Comparison of ENCODE assay signal across 8 cellular contexts in the genomic region with DNA sequence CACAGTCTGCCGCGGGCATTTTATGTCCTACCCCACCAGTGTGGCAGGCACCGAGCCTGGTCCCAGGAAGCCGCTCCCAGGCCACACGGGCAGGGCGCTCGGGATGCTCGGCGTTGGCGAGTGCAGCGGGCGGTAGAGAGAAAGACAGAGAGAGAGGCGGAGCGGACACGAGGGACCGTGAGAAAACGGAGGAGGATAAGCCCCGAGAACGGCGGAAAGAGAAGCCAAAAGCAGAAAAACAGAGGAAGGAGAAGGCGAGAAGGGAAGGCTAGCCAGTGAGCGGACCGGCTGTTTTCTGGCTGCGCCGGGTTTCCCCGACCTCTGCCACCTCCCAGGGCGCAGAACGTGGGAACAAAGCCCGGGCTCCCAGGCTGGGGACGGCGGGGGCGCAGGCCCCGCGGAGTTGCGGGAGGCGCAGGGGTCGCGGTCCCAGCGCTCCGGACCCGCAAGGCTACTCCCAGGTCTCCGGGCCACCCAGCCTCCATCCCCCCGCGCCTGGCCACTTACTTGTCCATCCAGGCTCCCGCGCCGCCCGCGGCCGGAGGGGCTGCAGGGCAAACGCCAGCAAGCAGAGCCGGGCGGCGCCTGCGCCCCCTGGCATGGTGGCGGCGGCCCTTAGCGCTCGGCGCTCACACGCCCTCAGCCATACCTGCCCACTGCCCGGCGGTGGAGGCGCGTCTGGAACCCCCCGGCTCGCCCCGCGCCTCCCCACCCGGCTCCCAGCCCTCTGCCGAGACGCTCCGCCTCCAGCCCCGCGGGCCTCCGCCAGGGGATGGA. TPM values are rescaled to one million over a fixed set of nuclear protein-coding genes. Genes with fewer than 3 reads are reported as not detected.
A peak's percentile ranks its signal among the peaks of the same experiment; 100 is the strongest.
DNase-seq lines count a peak whose midpoint lies in the region; ATAC-seq, FAIRE-seq and TF ChIP-seq lines count a peak whose summit lies in the region.

A gene with protein sequence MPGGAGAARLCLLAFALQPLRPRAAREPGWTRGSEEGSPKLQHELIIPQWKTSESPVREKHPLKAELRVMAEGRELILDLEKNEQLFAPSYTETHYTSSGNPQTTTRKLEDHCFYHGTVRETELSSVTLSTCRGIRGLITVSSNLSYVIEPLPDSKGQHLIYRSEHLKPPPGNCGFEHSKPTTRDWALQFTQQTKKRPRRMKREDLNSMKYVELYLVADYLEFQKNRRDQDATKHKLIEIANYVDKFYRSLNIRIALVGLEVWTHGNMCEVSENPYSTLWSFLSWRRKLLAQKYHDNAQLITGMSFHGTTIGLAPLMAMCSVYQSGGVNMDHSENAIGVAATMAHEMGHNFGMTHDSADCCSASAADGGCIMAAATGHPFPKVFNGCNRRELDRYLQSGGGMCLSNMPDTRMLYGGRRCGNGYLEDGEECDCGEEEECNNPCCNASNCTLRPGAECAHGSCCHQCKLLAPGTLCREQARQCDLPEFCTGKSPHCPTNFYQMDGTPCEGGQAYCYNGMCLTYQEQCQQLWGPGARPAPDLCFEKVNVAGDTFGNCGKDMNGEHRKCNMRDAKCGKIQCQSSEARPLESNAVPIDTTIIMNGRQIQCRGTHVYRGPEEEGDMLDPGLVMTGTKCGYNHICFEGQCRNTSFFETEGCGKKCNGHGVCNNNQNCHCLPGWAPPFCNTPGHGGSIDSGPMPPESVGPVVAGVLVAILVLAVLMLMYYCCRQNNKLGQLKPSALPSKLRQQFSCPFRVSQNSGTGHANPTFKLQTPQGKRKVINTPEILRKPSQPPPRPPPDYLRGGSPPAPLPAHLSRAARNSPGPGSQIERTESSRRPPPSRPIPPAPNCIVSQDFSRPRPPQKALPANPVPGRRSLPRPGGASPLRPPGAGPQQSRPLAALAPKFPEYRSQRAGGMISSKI (minus strand): TSS at position 680 of the 777 bp plus-strand sequence. CDS start 79 bp downstream, at position 601.

- H3K23ac ChIP-seq in neuronal stem cell (ENCODE audit: low read depth, low read length, poor library complexity), result peak within 1 kb of the TSS; percentile 92

- no peak within 1 kb of the TSS for H4K8ac ChIP-seq in neuronal stem cell (ENCODE audit: low read depth, low read length)

- peaks cover 3% of the 10 kb centered on the region for H3K36me3 ChIP-seq in OCI-LY3 (replicated peaks; ENCODE audit: low read depth, low read length)
- H3K36me3 ChIP-seq in neuronal stem cell (replicated peaks in 1 of 2; ENCODE audit: control insufficient read depth in 2 of 2, insufficient read depth in 2 of 2, low read length in 2 of 2), result no peaks in the 10 kb centered on the region

- H3K9me3 ChIP-seq in OCI-LY3 (ENCODE audit: insufficient read depth, low read length), result no peaks in the 10 kb centered on the region
- H3K9me3 ChIP-seq in neuronal stem cell (replicated peaks in 1 of 2; ENCODE audit: control insufficient read depth in 2 of 2, insufficient read depth in 1 of 2, low read depth in 1 of 2, low read length in 2 of 2), result no peaks in the 10 kb centered on the region

- ATAC-seq in activated T-helper 17 cell treated with anti-CD3 and anti-CD28 coated beads, Interleukin-2, amount 50 U/mL, for 72 hours (replicated peaks), result peak; percentile 61
- no peak for ATAC-seq in GM21423 (IDR thresholded peaks at IDR 0.05; ENCODE audit: unreplicated experiment)

- H3K4me2 ChIP-seq in OCI-LY3 (ENCODE audit: low read length) (peak within 1 kb of the TSS; percentile 98), neuronal stem cell (ENCODE audit: insufficient read depth, low read length, poor library complexity, severe bottlenecking) (peak within 1 kb of the TSS; percentile 87)

- no TSS peak for BruUV-seq in Calu3 (replicated peaks; lab: Mats Ljungman, UMichigan)

- peak within 1 kb of the TSS; percentile 79 for H2BK5ac ChIP-seq in neuronal stem cell (ENCODE audit: low read length)

- peak within 1 kb of the TSS; percentile 83 for H3K9ac ChIP-seq in OCI-LY3 (ENCODE audit: low read length)
- H3K9ac ChIP-seq in neuronal stem cell (ENCODE audit: low read depth, low read length, poor library complexity), result peak within 1 kb of the TSS; percentile 82

- no peaks in the 10 kb centered on the region for H3K27me3 Mint-ChIP-seq in Calu3 (ENCODE audit: unreplicated experiment)
- H3K27me3 Mint-ChIP-seq in activated T-helper 17 cell treated with anti-CD3 and anti-CD28 coated beads, Interleukin-2, amount 50 U/mL, for 72 hours, result no peaks in the 10 kb centered on the region

- TF ChIP-seq CTCF in Calu3 (IDR thresholded peaks at IDR 0.05; ENCODE audit: unreplicated experiment) (no peak), OCI-LY3 (IDR thresholded peaks at IDR 0.05; ENCODE audit: low read depth, low read length) (no peak)

- no peak within 1 kb of the TSS for H4K91ac ChIP-seq in neuronal stem cell (ENCODE audit: low read depth, low read length, poor library complexity)

- peaks cover 45% of the 10 kb centered on the region for H3K4me1 ChIP-seq in OCI-LY3 (ENCODE audit: low read length)
- H3K4me1 ChIP-seq in neuronal stem cell (ENCODE audit: control insufficient read depth in 2 of 2, insufficient read depth in 1 of 2, low read depth in 1 of 2, low read length in 2 of 2), result peaks cover 0 to 15% of the 10 kb centered on the region in 2 donors

- peaks cover 28% of the 10 kb centered on the region for H3K36me3 Mint-ChIP-seq in Calu3 (ENCODE audit: insufficient read depth, unreplicated experiment)
- peaks cover 45% of the 10 kb centered on the region for H3K36me3 Mint-ChIP-seq in activated T-helper 17 cell treated with anti-CD3 and anti-CD28 coated beads, Interleukin-2, amount 50 U/mL, for 72 hours (ENCODE audit: low read depth)

- no peaks in the 10 kb centered on the region for H3K9me3 Mint-ChIP-seq in Calu3 (ENCODE audit: low read depth, unreplicated experiment)
- H3K9me3 Mint-ChIP-seq in activated T-helper 17 cell treated with anti-CD3 and anti-CD28 coated beads, Interleukin-2, amount 50 U/mL, for 72 hours, result no peaks in the 10 kb centered on the region

- FAIRE-seq in frontal cortex (lab: Jason Lieb, UNC), result no peak

- H3K4me3 ChIP-seq in OCI-LY3 (ENCODE audit: low read length) (peak within 1 kb of the TSS; percentile 99), neuronal stem cell (ENCODE audit: low read length in 2 of 2) (peak within 1 kb of the TSS; percentile 67 to 98)

- peak within 1 kb of the TSS; percentile 58; the same call in 1 of the 2 replicates for H2AFZ ChIP-seq in OCI-LY3 (ENCODE audit: low read depth, low read length)
- peak within 1 kb of the TSS; percentile 98 for H2AFZ ChIP-seq in neuronal stem cell (ENCODE audit: low read length)

- peak within 1 kb of the TSS; percentile 93 for H2BK15ac ChIP-seq in neuronal stem cell (ENCODE audit: low read length)

- H3K4ac ChIP-seq in neuronal stem cell (ENCODE audit: low read length), result no peak within 1 kb of the TSS

- H3K79me1 ChIP-seq in neuronal stem cell (ENCODE audit: low read depth, low read length), result peaks cover 5% of the 10 kb centered on the region

- peaks cover 7% of the 10 kb centered on the region; the same call in 1 of the 2 replicates for H4K20me1 ChIP-seq in OCI-LY3 (ENCODE audit: insufficient read depth, low read length)

- H3K27ac Mint-ChIP-seq in Calu3 (ENCODE audit: unreplicated experiment), result peak within 1 kb of the TSS; percentile 30
- peak within 1 kb of the TSS; percentile 94 for H3K27ac Mint-ChIP-seq in activated T-helper 17 cell treated with anti-CD3 and anti-CD28 coated beads, Interleukin-2, amount 50 U/mL, for 72 hours

- H2AK5ac ChIP-seq in neuronal stem cell (ENCODE audit: low read depth, low read length), result peak within 1 kb of the TSS; percentile 51

- DNase-seq in Calu3, result peak; percentile 56
- DNase-seq in HCEC 1CT, result peak; percentile 50
- peak; percentile 50 to 63 for DNase-seq in frontal cortex (ENCODE audit: low spot score in 2 of 2)
- DNase-seq in neuronal stem cell (ENCODE audit: low spot score), result peak; percentile 69
- DNase-seq in SKM-1 (lab: John Stamatoyannopoulos, UW; ENCODE audit: unreplicated experiment), result no peak

- CTCF ChIA-PET in Calu3 (lab: Charles Lee), result no interaction called here

- peaks cover 49% of the 10 kb centered on the region for H3K79me2 ChIP-seq in OCI-LY3 (ENCODE audit: low read length)

- WGBS in neuronal stem cell (ENCODE audit: extremely low coverage in 2 of 2, insufficient read length in 2 of 2, insufficient replicate concordance in 1 of 2), 2 donors, result no CpG with 5 or more reads among the region's 76 CpGs

- intact Hi-C loops in Calu3 (cut with micrococcal nuclease; ENCODE audit: unreplicated experiment), result no loop called here

- peak within 1 kb of the TSS; percentile 49 for H3K14ac ChIP-seq in neuronal stem cell (ENCODE audit: low read length)

- H3K4me3 Mint-ChIP-seq in Calu3 (ENCODE audit: low read depth, unreplicated experiment), result peak within 1 kb of the TSS; percentile 76
- peak within 1 kb of the TSS; percentile 80 for H3K4me3 Mint-ChIP-seq in activated T-helper 17 cell treated with anti-CD3 and anti-CD28 coated beads, Interleukin-2, amount 50 U/mL, for 72 hours

- no peak within 1 kb of the TSS for H2BK12ac ChIP-seq in neuronal stem cell (ENCODE audit: low read length)

- no peaks in the 10 kb centered on the region for H3K27me3 ChIP-seq in OCI-LY3 (ENCODE audit: low read depth, low read length)
- peaks cover 0 to 34% (median 0%) of the 10 kb centered on the region in 3 experiments for H3K27me3 ChIP-seq in neuronal stem cell (ENCODE audit: control insufficient read depth in 3 of 3, insufficient read depth in 3 of 3, low read depth in 1 of 3, low read length in 3 of 3)

- no peak within 1 kb of the TSS for H2BK120ac ChIP-seq in neuronal stem cell (ENCODE audit: low read depth, low read length)

- peaks cover 8% of the 10 kb centered on the region for H3K4me1 Mint-ChIP-seq in Calu3 (ENCODE audit: low read depth, unreplicated experiment)
- peaks cover 34% of the 10 kb centered on the region for H3K4me1 Mint-ChIP-seq in activated T-helper 17 cell treated with anti-CD3 and anti-CD28 coated beads, Interleukin-2, amount 50 U/mL, for 72 hours

- peak within 1 kb of the TSS; percentile 99 for H3K27ac ChIP-seq in OCI-LY3 (ENCODE audit: low read length)
- H3K27ac ChIP-seq in neuronal stem cell (replicated peaks; ENCODE audit: low read length), result peak within 1 kb of the TSS; percentile 54

- H3K18ac ChIP-seq in neuronal stem cell (ENCODE audit: low read length), result peak within 1 kb of the TSS; percentile 94

RNA-seq across cellular contexts. Expression of the gene that starts here (rescaled TPM):
- total RNA-seq in Calu3 (2022) (5.2 and 16.2 TPM in 2 replicates), frontal cortex (12.6 TPM)
- total RNA-seq in activated T-helper 17 cell treated with anti-CD3 and anti-CD28 coated beads, Interleukin-2, amount 50 U/mL, for 72 hours, result 100 to 1,000 TPM in 1 of 2 donors, 10 to 100 TPM in 1; 71.2 to 145 TPM
- polyA plus RNA-seq in neuronal stem cell (2013, experiment 1 of 2), result 13.3 TPM
- 13.9 TPM for polyA plus RNA-seq in neuronal stem cell (2013, experiment 2 of 2)
